ENCODE assay signal across 20 cellular contexts in the genomic region with DNA sequence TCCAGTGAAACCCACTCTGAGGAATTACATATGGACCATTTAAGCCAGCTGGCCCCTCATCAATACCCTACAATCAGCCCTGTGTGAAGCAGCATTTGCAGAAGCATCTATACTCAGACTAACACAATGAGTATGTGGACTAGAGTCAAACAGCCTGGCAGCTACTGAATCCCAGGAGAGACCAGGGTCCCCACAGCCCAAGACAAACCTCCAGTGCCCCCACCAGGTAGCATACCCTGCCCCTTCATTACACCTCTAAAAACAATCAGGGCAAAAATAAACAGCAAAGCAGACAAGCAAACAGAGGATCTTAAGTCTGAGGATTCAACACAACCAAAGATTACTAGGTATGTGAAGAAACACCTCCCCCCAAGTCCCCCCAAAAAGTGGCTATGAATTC.
"Had no signal": no experiment of that assay in that cellular context is flagged by ENCODE, and none has a peak within 500 bp of the region (broad histone marks: within the 10 kb centered on the region; RNA-seq: fewer than 3 reads in every experiment).

No MANE protein-coding gene starts in this region.

- H3K36me3 Mint-ChIP-seq: activated naive CD8-positive, alpha-beta T cell treated with anti-CD3 and anti-CD28 coated beads, Interleukin-2, amount 10 ng/mL, durations not matched to agents 7 days and 5 days had no signal

- H3K4me1 Mint-ChIP-seq: activated naive CD8-positive, alpha-beta T cell treated with anti-CD3 and anti-CD28 coated beads, Interleukin-2, amount 10 ng/mL, durations not matched to agents 7 days and 5 days had no signal

- H3K9me3 Mint-ChIP-seq: activated B cell treated with CpG ODN at 0.5 μM for 24 hours; activated naive CD8-positive, alpha-beta T cell treated with anti-CD3 and anti-CD28 coated beads, Interleukin-2, amount 10 ng/mL, durations not matched to agents 7 days and 5 days; neural crest cell; stimulated activated naive CD8-positive, alpha-beta T cell treated with anti-CD3 and anti-CD28 coated beads, Interleukin-15, Interleukin-2, amounts not matched to agents 100 ng/mL and 50 ng/mL, for 24 hours had no signal

- H3K4me1 ChIP-seq: left ventricle myocardium inferior, psoas muscle, right atrium auricular region had no signal

- H3K36me3 ChIP-seq: left ventricle myocardium inferior, right atrium auricular region, thyroid gland had no signal

- H3K27me3 ChIP-seq: right atrium auricular region, thyroid gland had no signal

- H3K27ac ChIP-seq: epithelial cell of prostate, left ventricle myocardium inferior, psoas muscle, right atrium auricular region, thyroid gland had no signal

- H3K27me3 Mint-ChIP-seq: activated B cell treated with CpG ODN at 0.5 μM for 24 hours; activated naive CD8-positive, alpha-beta T cell treated with anti-CD3 and anti-CD28 coated beads, Interleukin-2, amount 10 ng/mL, durations not matched to agents 7 days and 5 days; stimulated activated naive CD8-positive, alpha-beta T cell treated with anti-CD3 and anti-CD28 coated beads, Interleukin-15, Interleukin-2, amounts not matched to agents 100 ng/mL and 50 ng/mL, for 24 hours had no signal

- H3K4me3 ChIP-seq: left ventricle myocardium inferior, psoas muscle, right atrium auricular region, thyroid gland had no signal

- DNase-seq: activated B cell treated with CpG ODN at 0.5 μM for 24 hours; activated CD4-positive, alpha-beta T cell treated with anti-CD3 and anti-CD28 coated beads for 4 hours; activated CD4-positive, alpha-beta T cell treated with anti-CD3 and anti-CD28 coated beads, Interleukin-2, amount 50 U/mL, for 48 hours; activated naive CD4-positive, alpha-beta T cell treated with Interleukin-2 at 50 U/mL for 16 hours; activated naive CD8-positive, alpha-beta T cell treated with anti-CD3 and anti-CD28 coated beads, Interleukin-2, amount 10 ng/mL, durations not matched to agents 7 days and 5 days; activated T-cell treated with anti-CD3 and anti-CD28 coated beads, Interleukin-2, amount 50 U/mL, for 48 hours; amniotic stem cell; cortex of kidney; left ventricle myocardium inferior; mammary epithelial cell; psoas muscle; stimulated activated CD4-positive, alpha-beta T cell treated with anti-CD3 and anti-CD28 coated beads, Interleukin-4, amount 100 ng/mL, for 24 hours; substantia nigra; T-helper 1 cell; thyroid gland had no signal

- H3K4me3 Mint-ChIP-seq: activated B cell treated with CpG ODN at 0.5 μM for 24 hours; activated naive CD8-positive, alpha-beta T cell treated with anti-CD3 and anti-CD28 coated beads, Interleukin-2, amount 10 ng/mL, durations not matched to agents 7 days and 5 days; neural crest cell; stimulated activated naive CD8-positive, alpha-beta T cell treated with anti-CD3 and anti-CD28 coated beads, Interleukin-15, Interleukin-2, amounts not matched to agents 100 ng/mL and 50 ng/mL, for 24 hours had no signal

- FAIRE-seq: bronchial epithelial cell had no signal

- H3K27ac Mint-ChIP-seq: activated B cell treated with CpG ODN at 0.5 μM for 24 hours; activated naive CD8-positive, alpha-beta T cell treated with anti-CD3 and anti-CD28 coated beads, Interleukin-2, amount 10 ng/mL, durations not matched to agents 7 days and 5 days; stimulated activated naive CD8-positive, alpha-beta T cell treated with anti-CD3 and anti-CD28 coated beads, Interleukin-15, Interleukin-2, amounts not matched to agents 100 ng/mL and 50 ng/mL, for 24 hours had no signal

- ATAC-seq: psoas muscle had no signal

- H3K9me3 ChIP-seq: psoas muscle, right atrium auricular region, thyroid gland had no signal
